Comparison of ENCODE assay signal across 8 cellular contexts in genomic region chr6:2903579-2904185, GRCh38. TPM values are rescaled to one million over a fixed set of nuclear protein-coding genes. Genes with fewer than 3 reads are reported as not detected.
DNase-seq lines count a peak whose midpoint lies in the region; ATAC-seq, FAIRE-seq and TF ChIP-seq lines count a peak whose summit lies in the region.
"Not testable (repeated sequence)": the region's sequence is repeated elsewhere in the genome, so short reads cannot be mapped to it uniquely, and the experiment has no call there.

No MANE protein-coding gene starts in this region.

- not testable (repeated sequence) for H2AFZ ChIP-seq in H9 (ENCODE audit: low read length); GM12878 (ENCODE audit: control insufficient read depth, low read depth, low read length)

- SMC1A ChIA-PET in GM12878 (lab: Charles Lee; ENCODE audit: uncharacterized antibody, unreplicated experiment) = interaction anchor here (0.7 to 3.0 kb wide), 6 partner anchors 8 to 57 kb away, joined by 3 to 18 read pairs (median 9); no protein-coding TSS in a partner anchor

- not testable (repeated sequence) for H3K27ac ChIP-seq in BLaER1; H9 (ENCODE audit: insufficient read length, low read depth, low read length); GM12878 (ENCODE audit: control insufficient read depth, insufficient read depth); iPS-20b (ENCODE audit: low read length); neutrophil
- H3K27ac ChIP-seq in stomach = peak overlapping the region in 4 of 5 donors; percentile 82 to 90 (median 87)

- H2AK5ac ChIP-seq in H9 (ENCODE audit: insufficient read length, low read length) = not testable (repeated sequence)

- peak overlapping the region; percentile 68; the same call in 1 of the 2 replicates for H3K4me3 ChIP-seq in BLaER1
- H3K4me3 ChIP-seq in GM12878 = not testable (repeated sequence)
- peak overlapping the region; percentile 75; the same call in 1 of the 2 replicates for H3K4me3 ChIP-seq in iPS-20b (ENCODE audit: low read length)
- H3K4me3 ChIP-seq in neutrophil (ENCODE audit: low read depth in 1 of 2, low read length in 1 of 2) = peak overlapping the region; percentile 66 to 74
- H3K4me3 ChIP-seq in stomach = peak overlapping the region; percentile 64 to 86 (median 76)

- H3K79me1 ChIP-seq in H9 (ENCODE audit: insufficient read depth, low read depth, low read length, poor library complexity, severe bottlenecking) = not testable (repeated sequence)

- not testable (repeated sequence) for H2BK15ac ChIP-seq in H9 (ENCODE audit: low read depth, low read length)

- not testable (repeated sequence) for H3K18ac ChIP-seq in H9 (ENCODE audit: insufficient read length, low read depth, low read length)

- H3T11ph ChIP-seq in H9 (ENCODE audit: low read length) = not testable (repeated sequence)

- peaks cover 8 to 42% (median 33%) of the 10 kb centered on the region in 3 experiments for H3K36me3 Mint-ChIP-seq in H9 (ENCODE audit: insufficient read depth in 1 of 3, low read depth in 3 of 3)
- H3K36me3 Mint-ChIP-seq in activated CD4-positive, alpha-beta T cell treated with anti-CD3 and anti-CD28 coated beads, Interleukin-2, amount 10 ng/mL, durations not matched to agents 24 days and 14 days (ENCODE audit: low read depth) = peaks cover 39% of the 10 kb centered on the region

- H2BK5ac ChIP-seq in H9 (ENCODE audit: insufficient read length, low read length) = not testable (repeated sequence)

- not testable (repeated sequence) for H4K91ac ChIP-seq in H9 (ENCODE audit: insufficient read length, low read depth, low read length)

- H3K4me1 ChIP-seq in BLaER1 = peaks cover 17% of the 10 kb centered on the region
- H3K4me1 ChIP-seq in H9 (ENCODE audit: insufficient read depth, low read length); iPS-20b (ENCODE audit: insufficient read depth, low read length): not testable (repeated sequence)
- peaks cover 24% of the 10 kb centered on the region for H3K4me1 ChIP-seq in GM12878 (ENCODE audit: control insufficient read depth, insufficient read depth, low read length)
- H3K4me1 ChIP-seq in neutrophil (ENCODE audit: control insufficient read depth in 1 of 2, insufficient read depth in 1 of 2, low read depth in 1 of 2, low read length in 1 of 2) = peaks cover 29 to 31% of the 10 kb centered on the region in 2 experiments
- H3K4me1 ChIP-seq in stomach = peaks cover 4 to 43% (median 21%) of the 10 kb centered on the region in 4 donors

- not testable (repeated sequence) for H4K8ac ChIP-seq in H9 (replicated peaks; ENCODE audit: insufficient read length, low read depth, low read length)

- H3K4me2 ChIP-seq in BLaER1 (peak overlapping the region; percentile 83; the same call in 1 of the 2 replicates), H9 (ENCODE audit: insufficient read depth, insufficient read length, low read length) (peak overlapping the region; percentile 49), GM12878 (ENCODE audit: control insufficient read depth, insufficient read depth) (peak overlapping the region; percentile 62; the same call in 1 of the 2 replicates)

- H3K9ac ChIP-seq in BLaER1; H9 (ENCODE audit: extremely low read depth, insufficient read length, low read length); GM12878 (ENCODE audit: control insufficient read depth, insufficient read depth, low read length); iPS-20b (ENCODE audit: low read depth, low read length): not testable (repeated sequence)

- peak overlapping the region in 1 of 2 experiments; percentile 95; a peak in 2 of 5 replicates for H3K4me3 Mint-ChIP-seq in H9
- H3K4me3 Mint-ChIP-seq in activated CD4-positive, alpha-beta T cell treated with anti-CD3 and anti-CD28 coated beads, Interleukin-2, amount 10 ng/mL, durations not matched to agents 24 days and 14 days = peak overlapping the region; percentile 97

- not testable (repeated sequence) for TF ChIP-seq EP300 in GM12878 (IDR thresholded peaks at IDR 0.05; ENCODE audit: borderline replicate concordance in 1 of 2, control insufficient read depth in 1 of 2, low read depth in 2 of 2, low read length in 2 of 2); stomach (IDR thresholded peaks at IDR 0.05)

- not testable (repeated sequence) for H3K9me3 ChIP-seq in BLaER1; H9 (ENCODE audit: control insufficient read depth, low read depth, low read length); GM12878 (replicated peaks; ENCODE audit: control insufficient read depth, insufficient read depth, low read length); iPS-20b (ENCODE audit: insufficient read depth, low read depth, low read length); neutrophil; stomach

- not testable (repeated sequence) for TF ChIP-seq POLR2A in GM12878 (IDR thresholded peaks at IDR 0.05; ENCODE audit: low read depth, low read length); stomach (IDR thresholded peaks at IDR 0.05)

- WGBS in H9 (ENCODE audit: extremely low coverage, insufficient read length, low lambda C conversion rate) = no CpG with 5 or more reads among the region's 23 CpGs
- 42% methylated on average over 13 of the region's 23 CpGs for WGBS in GM12878 (ENCODE audit: insufficient coverage, insufficient replicate concordance, low lambda C conversion rate, missing lambda C conversion rate)
- WGBS in stomach, 5 donors = 46 to 79% (median 59%) methylated on average over 7 to 18 of the region's 23 CpGs

- in situ Hi-C loops in GM12878 (cut with MboI) = not testable (repeated sequence)

- not testable (repeated sequence) for H3K79me2 ChIP-seq in H9 (ENCODE audit: insufficient read depth, low read length)
- H3K79me2 ChIP-seq in GM12878 (ENCODE audit: control insufficient read depth, insufficient read depth, low read length) = peaks cover 16% of the 10 kb centered on the region

- H3K36me3 ChIP-seq in BLaER1; GM12878 (ENCODE audit: control insufficient read depth in 2 of 2, insufficient read depth in 2 of 2, low read length in 1 of 2); neutrophil: not testable (repeated sequence)
- H3K36me3 ChIP-seq in iPS-20b (ENCODE audit: insufficient read depth, low read depth, low read length) (peaks cover 18% of the 10 kb centered on the region), stomach (peaks cover 0 to 12% (median 0%) of the 10 kb centered on the region in 4 donors)

- intact Hi-C loops in activated CD4-positive, alpha-beta T cell treated with anti-CD3 and anti-CD28 coated beads, Interleukin-2, amount 10 ng/mL, durations not matched to agents 24 days and 14 days (cut with micrococcal nuclease) = loop anchor here (2.0 to 5.0 kb wide), 2 partner anchors 33 to 136 kb away; partner anchors contain the start of gene WRNIP1
- intact Hi-C loops in GM12878 (cut with micrococcal nuclease; ENCODE audit: unreplicated experiment); stomach (cut with DNase I; ENCODE audit: low total_unique reads): not testable (repeated sequence)

- H4K5ac ChIP-seq in H9 (ENCODE audit: insufficient read length, low read depth, low read length) = not testable (repeated sequence)

- H3K4ac ChIP-seq in H9 (ENCODE audit: low read depth, low read length) = not testable (repeated sequence)

- BruUV-seq in GM12878 (replicated peaks; lab: Mats Ljungman, UMichigan) = not testable (repeated sequence)

- not testable (repeated sequence) for ATAC-seq in GM12878
- peak; percentile 19 for ATAC-seq in esophagus mucosa

- not testable (repeated sequence) for TF ChIP-seq CTCF in H9 (conservative IDR thresholded peaks at IDR 0.05); GM12878 (IDR thresholded peaks at IDR 0.05 in 2 of 3, conservative IDR thresholded peaks at IDR 0.05 in 1 of 3; ENCODE audit: control insufficient read depth in 2 of 3, extremely low read depth in 1 of 3, insufficient read depth in 1 of 3, low read depth in 3 of 3, low read length in 3 of 3); neutrophil (IDR thresholded peaks at IDR 0.05); stomach (IDR thresholded peaks at IDR 0.05)

- H3K27me3 ChIP-seq in BLaER1 (peaks cover 58% of the 10 kb centered on the region), iPS-20b (ENCODE audit: insufficient read depth, low read length) (peaks cover 17% of the 10 kb centered on the region; the same call in 1 of the 2 replicates), neutrophil (peaks cover 59% of the 10 kb centered on the region)
- H3K27me3 ChIP-seq in H9 (ENCODE audit: insufficient read depth, low read length); GM12878 (replicated peaks in 1 of 2; ENCODE audit: control insufficient read depth in 2 of 2, insufficient read depth in 2 of 2, low read length in 1 of 2); stomach: not testable (repeated sequence)

- not testable (repeated sequence) for H3K14ac ChIP-seq in H9 (ENCODE audit: insufficient read depth, low read length)

- not testable (repeated sequence) for H3K27ac Mint-ChIP-seq in H9; activated CD4-positive, alpha-beta T cell treated with anti-CD3 and anti-CD28 coated beads, Interleukin-2, amount 10 ng/mL, durations not matched to agents 24 days and 14 days

- H2BK120ac ChIP-seq in H9 (ENCODE audit: low read depth, low read length, poor library complexity, severe bottlenecking) = not testable (repeated sequence)

- not testable (repeated sequence) for H3K23me2 ChIP-seq in H9 (ENCODE audit: insufficient read length, low read depth, low read length, poor library complexity, severe bottlenecking)

- not testable (repeated sequence) for H3K27me3 Mint-ChIP-seq in H9 (ENCODE audit: low read depth); activated CD4-positive, alpha-beta T cell treated with anti-CD3 and anti-CD28 coated beads, Interleukin-2, amount 10 ng/mL, durations not matched to agents 24 days and 14 days

- peaks cover 45 to 60% of the 10 kb centered on the region in 2 experiments for H3K4me1 Mint-ChIP-seq in H9
- H3K4me1 Mint-ChIP-seq in activated CD4-positive, alpha-beta T cell treated with anti-CD3 and anti-CD28 coated beads, Interleukin-2, amount 10 ng/mL, durations not matched to agents 24 days and 14 days = peaks cover 51% of the 10 kb centered on the region

- not testable (repeated sequence) for H3K23ac ChIP-seq in H9 (ENCODE audit: insufficient read length, low read depth, low read length)

- FAIRE-seq in GM12878 (lab: Jason Lieb, UNC) = not testable (repeated sequence)

- CTCF ChIA-PET in GM12878 (lab: Yijun Ruan, JAX) = interaction anchor here (0.6 to 3.1 kb wide), 3 partner anchors 11 to 243 kb away, joined by 3 to 21 read pairs (median 3); no protein-coding TSS in a partner anchor

- not testable (repeated sequence) for H4K20me1 ChIP-seq in BLaER1; H9 (ENCODE audit: control insufficient read depth, insufficient read depth, insufficient read length); GM12878 (ENCODE audit: control insufficient read depth, insufficient read depth)

- RAD21 ChIA-PET in GM12878 (lab: Charles Lee; ENCODE audit: unreplicated experiment) = interaction anchor here (0.8 to 2.5 kb wide), 4 partner anchors 8 to 57 kb away, joined by 3 to 11 read pairs (median 4); no protein-coding TSS in a partner anchor

- POLR2A ChIA-PET in GM12878 (lab: Charles Lee) = interaction anchor here (0.5 to 2.0 kb wide), 5 partner anchors 8 to 57 kb away, joined by 3 to 8 read pairs (median 5); no protein-coding TSS in a partner anchor

- H3K9me3 Mint-ChIP-seq in H9; activated CD4-positive, alpha-beta T cell treated with anti-CD3 and anti-CD28 coated beads, Interleukin-2, amount 10 ng/mL, durations not matched to agents 24 days and 14 days: not testable (repeated sequence)

- not testable (repeated sequence) for H2BK20ac ChIP-seq in H9 (ENCODE audit: low read depth, low read length, poor library complexity, severe bottlenecking)

- TF ChIP-seq RAD21 in GM12878 (IDR thresholded peaks at IDR 0.05; ENCODE audit: insufficient read depth, low read depth, low read length) = not testable (repeated sequence)

- not testable (repeated sequence) for DNase-seq in H9; GM12878 (ENCODE audit: low read depth, low spot score); stomach
- DNase-seq in activated CD4-positive, alpha-beta T cell treated with anti-CD3 and anti-CD28 coated beads, Interleukin-2, amount 10 ng/mL, durations not matched to agents 24 days and 14 days = peak; percentile 53

- not testable (repeated sequence) for H3K56ac ChIP-seq in H9 (ENCODE audit: insufficient read length, low read depth, low read length)

- H2BK12ac ChIP-seq in H9 (ENCODE audit: insufficient read length, low read depth, low read length) = not testable (repeated sequence)

RNA-seq across cellular contexts. Expression of gene SERPINB9, which starts 0.6 kb away (rescaled TPM):
- 382 and 390 TPM in 2 replicates for total RNA-seq in H9 (2021)
- total RNA-seq in activated CD4-positive, alpha-beta T cell treated with anti-CD3 and anti-CD28 coated beads, Interleukin-2, amount 10 ng/mL, durations not matched to agents 24 days and 14 days = 81.3 and 83.8 TPM in 2 replicates
- 63.2 and 66.0 TPM in 2 replicates for total RNA-seq in GM12878 (2013; cell fraction: nucleolus; rRNA removed)
- total RNA-seq in GM12878 (2014; rRNA removed) = 4.7 and 5.6 TPM in 2 replicates
- 5.4 and 5.5 TPM in 2 replicates for total RNA-seq in GM12878 (2014; rRNA removed; fragmentation: Illumina TruSeq; extraction: Trizol)
- total RNA-seq in GM12878 (2021) = 5.8 and 6.1 TPM in 2 replicates
- polyA plus RNA-seq in GM12878 (2011; ENCODE audit: low read depth) = 7.8 TPM
- polyA plus RNA-seq in GM12878 (2011; rRNA removed) = 133 and 141 TPM in 2 replicates
- 94.6 and 110 TPM in 2 replicates for polyA plus RNA-seq in GM12878 (2011; cell fraction: cytosol; rRNA removed)
- 35.5 and 39.0 TPM in 2 replicates for polyA plus RNA-seq in GM12878 (2011; cell fraction: nucleus; rRNA removed)
- 11.4 and 20.4 TPM in 2 replicates for polyA plus RNA-seq in GM12878 (2012)
- polyA plus RNA-seq in GM12878 (2014; fragmentation: Illumina TruSeq; extraction: Trizol) = 6.7 and 7.3 TPM in 2 replicates
- polyA plus RNA-seq in GM12878 (2014; fragmentation: Nextera tagmentation; extraction: Ambion mirVana) = 1 to 10 TPM; 2.0 to 3.7 TPM
- 3.8 and 5.9 TPM in 2 replicates for polyA plus RNA-seq in GM12878 (2014; rRNA removed)
- polyA plus RNA-seq in GM12878 (2016; fragmentation: Nextera tagmentation; extraction: Ambion mirVana) = 1 to 10 TPM; 4.1 to 4.2 TPM
- 135 and 152 TPM in 2 replicates for polyA minus RNA-seq in GM12878 (2011; rRNA and poly(A)+ RNA removed)
- 57.1 and 64.0 TPM in 2 replicates for polyA minus RNA-seq in GM12878 (2011; cell fraction: cytosol; rRNA and poly(A)+ RNA removed)
- 21.2 and 30.0 TPM in 2 replicates for polyA minus RNA-seq in GM12878 (2011; cell fraction: nucleus; rRNA and poly(A)+ RNA removed)
- total RNA-seq in esophagus mucosa = 8.4 TPM
- 1 to 10 TPM in 3 of 5 donors, under 1 TPM in 1, not detected in 1; 0.58 to 9.4 (median 2.8) TPM for total RNA-seq in stomach
- polyA plus RNA-seq in stomach = 1 to 10 TPM; 2.0 to 3.5 (median 2.1) TPM
